10 cellular contexts compared by ENCODE assay signal in genomic region chr1:237814319-237814924, GRCh38.
A peak's percentile ranks its signal among the peaks of the same experiment; 100 is the strongest.
DNase-seq lines count a peak whose midpoint lies in the region; ATAC-seq, FAIRE-seq and TF ChIP-seq lines count a peak whose summit lies in the region.
"Had no signal": no experiment of that assay in that cellular context is flagged by ENCODE, and none has a peak within 500 bp of the region (broad histone marks: within the 10 kb centered on the region; RNA-seq: fewer than 3 reads in every experiment).

No MANE protein-coding gene starts in this region.

- H3K79me2 ChIP-seq in MM.1S (ENCODE audit: low read length) (no peaks in the 10 kb centered on the region), K562 (ENCODE audit: control insufficient read depth, insufficient read depth, low read length) (no peaks in the 10 kb centered on the region), neural cell (replicated peaks; ENCODE audit: insufficient read depth, low read length) (no peaks in the 10 kb centered on the region)

- no peak for TF ChIP-seq EP300 in K562 (IDR thresholded peaks at IDR 0.05; ENCODE audit: low read length)
- no peak for TF ChIP-seq EP300 in neural cell (conservative IDR thresholded peaks at IDR 0.05; ENCODE audit: poor library complexity, severe bottlenecking)

- H3K27me3 ChIP-seq in MM.1S (replicated peaks; ENCODE audit: insufficient read depth, low read length): no peaks in the 10 kb centered on the region
- no peaks in the 10 kb centered on the region for H3K27me3 ChIP-seq in K562 (ENCODE audit: control insufficient read depth in 2 of 2, insufficient read depth in 2 of 2, low read length in 2 of 2)
- H3K27me3 ChIP-seq in neural cell (ENCODE audit: insufficient read depth, low read depth, low read length): no peaks in the 10 kb centered on the region

- H3F3A ChIP-seq in MM.1S (ENCODE audit: insufficient read depth, low read length) (no peaks in the 10 kb centered on the region), neural cell (ENCODE audit: insufficient read depth, low read length, poor library complexity, severe bottlenecking) (no peaks in the 10 kb centered on the region)

- no peak for FAIRE-seq in K562 (lab: Jason Lieb, UNC)

- no peaks in the 10 kb centered on the region for H3K9me1 ChIP-seq in K562 (ENCODE audit: control insufficient read depth, insufficient read depth, low read length)

- ATAC-seq in K562 (no peak), GM21723 (IDR thresholded peaks at IDR 0.05; ENCODE audit: unreplicated experiment) (no peak)
- ATAC-seq: left ventricle myocardium superior had no signal

- no peaks in the 10 kb centered on the region for H3K9me3 ChIP-seq in MM.1S (replicated peaks; ENCODE audit: insufficient read depth, low read length)
- no peaks in the 10 kb centered on the region for H3K9me3 ChIP-seq in K562 (replicated peaks; ENCODE audit: control insufficient read depth, insufficient read depth, low read depth, low read length)
- H3K9me3 ChIP-seq in neural cell (ENCODE audit: low read length): no peaks in the 10 kb centered on the region

- POLR2A ChIA-PET in K562 (lab: Yijun Ruan, JAX): interaction anchor here (0.6 kb wide), 1 partner anchor 13 kb away, joined by 3 read pairs; no protein-coding TSS in a partner anchor

- H3K36me3 ChIP-seq in MM.1S (replicated peaks; ENCODE audit: insufficient read depth, low read length) (no peaks in the 10 kb centered on the region), K562 (ENCODE audit: control insufficient read depth, insufficient read depth, low read length) (no peaks in the 10 kb centered on the region), neural cell (ENCODE audit: insufficient read depth, low read length) (no peaks in the 10 kb centered on the region)

- 0% methylated on average over 5 of the region's 5 CpGs for WGBS in K562 (ENCODE audit: insufficient coverage, low coverage, missing lambda C conversion rate)

- intact Hi-C loops in K562 (cut with micrococcal nuclease): no loop called here

- TF ChIP-seq RAD21 in K562 (CRISPR knock-in tag; conservative IDR thresholded peaks at IDR 0.05 in 1 of 2, IDR thresholded peaks at IDR 0.05 in 1 of 2) (0 out of 4 replicates have a peak, but pooled peaks of 1 of the 2 experiments have one; percentile 22), neural cell (conservative IDR thresholded peaks at IDR 0.05) (peak; percentile 62)

- BruUV-seq in K562 (replicated peaks; lab: Mats Ljungman, UMichigan): no TSS peak

- no peaks in the 10 kb centered on the region for H3K9me2 ChIP-seq in MM.1S (replicated peaks; ENCODE audit: insufficient read depth, low read length)
- H3K9me2 ChIP-seq in neural cell (ENCODE audit: insufficient read depth, low read length): no peaks in the 10 kb centered on the region

- H3K27ac ChIP-seq in MM.1S (ENCODE audit: low read length) (no peak overlapping the region), K562 (ENCODE audit: extremely low read depth, low read depth, low read length) (no peak overlapping the region), neural cell (ENCODE audit: low read length) (no peak overlapping the region)

- H3K4me1 ChIP-seq in MM.1S (ENCODE audit: low read length): no peaks in the 10 kb centered on the region
- no peaks in the 10 kb centered on the region for H3K4me1 ChIP-seq in K562 (replicated peaks in 1 of 2; ENCODE audit: control insufficient read depth in 2 of 2, insufficient read depth in 2 of 2, low read length in 2 of 2)

- in situ Hi-C loops in K562 (cut with MboI): no loop called here

- no peak overlapping the region for H2AFZ ChIP-seq in MM.1S (ENCODE audit: low read length)
- H2AFZ ChIP-seq in K562 (ENCODE audit: low read depth, low read length): no peak overlapping the region
- H2AFZ ChIP-seq in neural cell (ENCODE audit: low read depth, low read length): no peak overlapping the region

- TF ChIP-seq POLR2A in K562 (conservative IDR thresholded peaks at IDR 0.05): no peak

- TF ChIP-seq CTCF in GM12873 (IDR thresholded peaks at IDR 0.05; ENCODE audit: insufficient read depth, low read depth, low read length, missing control alignments) (peak; percentile 53), MM.1S (IDR thresholded peaks at IDR 0.05; ENCODE audit: low read length) (peak; percentile 66), K562 (IDR thresholded peaks at IDR 0.05 in 2 of 3, conservative IDR thresholded peaks at IDR 0.05 in 1 of 3; ENCODE audit: insufficient read depth in 2 of 3, low read depth in 1 of 3, low read length in 3 of 3) (peak in 2 of 3 experiments; percentile 30 to 41; a peak in 3 of 6 replicates), neural cell (IDR thresholded peaks at IDR 0.05; ENCODE audit: poor library complexity, severe bottlenecking) (peak; percentile 65), GM20000 (IDR thresholded peaks at IDR 0.05; ENCODE audit: extremely low read depth, missing control alignments) (no peak)

- H3K4me2 ChIP-seq in MM.1S (ENCODE audit: low read depth, low read length) (no peak overlapping the region), K562 (ENCODE audit: insufficient read depth, low read length) (no peak overlapping the region), neural cell (ENCODE audit: low read length) (no peak overlapping the region)

- DNase-seq in MM.1S: no peak
- peak in 1 of 4 experiments; percentile 12 for DNase-seq in K562 (ENCODE audit: extremely low read depth in 1 of 4, low spot score in 3 of 4)
- no peak for DNase-seq in NCI-H2227 (lab: John Stamatoyannopoulos, UW; ENCODE audit: unreplicated experiment)
- DNase-seq in GM20000 (ENCODE audit: low spot score): no peak
- DNase-seq: activated naive CD4-positive, alpha-beta T cell treated with Interleukin-2 at 50 U/mL for 16 hours; left ventricle myocardium superior; NCI-H1048 had no signal

- H3K9ac ChIP-seq in MM.1S (ENCODE audit: low read length) (no peak overlapping the region), K562 (ENCODE audit: insufficient read depth in 1 of 2, low read depth in 2 of 2, low read length in 2 of 2) (no peak overlapping the region), neural cell (ENCODE audit: low read length) (no peak overlapping the region)

- H4K20me1 ChIP-seq in MM.1S (ENCODE audit: insufficient read depth, low read length): no peaks in the 10 kb centered on the region
- H4K20me1 ChIP-seq in K562 (replicated peaks; ENCODE audit: control insufficient read depth, insufficient read depth, low read length): no peaks in the 10 kb centered on the region
- H4K20me1 ChIP-seq in neural cell (ENCODE audit: insufficient read depth): no peaks in the 10 kb centered on the region

- CTCF ChIA-PET in K562 (lab: Yijun Ruan, JAX; ENCODE audit: low intra/inter-chr PET ratio): no interaction called here

- H3K4me3 ChIP-seq in MM.1S (ENCODE audit: low read length) (no peak overlapping the region), K562 (no peak overlapping the region), neural cell (ENCODE audit: low read length) (no peak overlapping the region)

TF ChIP-seq in K562, 482 proteins besides CTCF, POLR2A, EP300 and RAD21:
- TF ChIP-seq POU5F1 (IDR thresholded peaks at IDR 0.05; ENCODE audit: borderline replicate concordance, low read depth, low read length, partially characterized antibody) (no peak), HDAC8 (tag; IDR thresholded peaks at IDR 0.05) (no peak), GATAD2A (IDR thresholded peaks at IDR 0.05) (no peak), CTCFL (IDR thresholded peaks at IDR 0.05; ENCODE audit: borderline replicate concordance, insufficient read depth, low read depth, low read length, poor library complexity, severe bottlenecking) (peak; percentile 12)
TF ChIP-seq in K562: peak in this region for 1.

TF ChIP-seq in neural cell, 6 proteins besides CTCF, POLR2A, EP300 and RAD21:
- TF ChIP-seq TAF1 (IDR thresholded peaks at IDR 0.05; ENCODE audit: low read depth) (no peak), SMC3 (conservative IDR thresholded peaks at IDR 0.05; ENCODE audit: poor library complexity) (peak; percentile 40)
TF ChIP-seq in neural cell: peak in this region for 1.
